In genomic region chr10:128210215-128211063, GRCh38 we compare ENCODE assay signal across 8 cellular contexts.
A peak's percentile ranks its signal among the peaks of the same experiment; 100 is the strongest.
DNase-seq lines count a peak whose midpoint lies in the region; ATAC-seq and TF ChIP-seq lines count a peak whose summit lies in the region.

No MANE protein-coding gene starts in this region.

- no peaks in the 10 kb centered on the region for H3K36me3 ChIP-seq in mucosa of rectum (ENCODE audit: control insufficient read depth in 2 of 2, insufficient read depth in 2 of 2, low read length in 2 of 2)

- H3K27ac ChIP-seq in mucosa of rectum (ENCODE audit: low read depth in 2 of 2, low read length in 2 of 2): peak overlapping the region in 1 of 2 donors; percentile 48

- DNase-seq in AG09309 (ENCODE audit: low read depth) (no peak), KBM-7 (peak; percentile 69), epithelial cell of proximal tubule (ENCODE audit: low read depth) (no peak)
- peak; percentile 18 for DNase-seq in activated CD8-positive, alpha-beta memory T cell treated with anti-CD3 and anti-CD28 coated beads, Interleukin-2, amount 50 U/mL, for 1 hour (ENCODE audit: extremely low read depth)
- peak; percentile 61 to 66 for DNase-seq in stimulated activated CD8-positive, alpha-beta memory T cell treated with anti-CD3 and anti-CD28 coated beads, Interleukin-7, amount 100 ng/mL, for 1 hour (ENCODE audit: low read depth in 2 of 2)

- peaks cover 3% of the 10 kb centered on the region in 2 donors for H3K4me1 ChIP-seq in mucosa of rectum (ENCODE audit: control insufficient read depth in 2 of 2, insufficient read depth in 2 of 2, low read length in 2 of 2)

- TF ChIP-seq CTCF in AG09309 (IDR thresholded peaks at IDR 0.05; ENCODE audit: control insufficient read depth, insufficient read depth, low read depth, low read length, missing control alignments) (peak; percentile 52), epithelial cell of proximal tubule (conservative IDR thresholded peaks at IDR 0.05; ENCODE audit: low read depth, low read length) (peak; percentile 64)

- peaks cover 0 to 2% of the 10 kb centered on the region in 2 donors for H3K27me3 ChIP-seq in mucosa of rectum (ENCODE audit: control insufficient read depth in 2 of 2, insufficient read depth in 2 of 2, low read length in 2 of 2)

- peak overlapping the region; percentile 37 for H3K4me3 ChIP-seq in AG09309 (ENCODE audit: control insufficient read depth, low read depth, low read length)
- peak overlapping the region; percentile 74 for H3K4me3 ChIP-seq in epithelial cell of proximal tubule (ENCODE audit: low read depth, low read length)
- H3K4me3 ChIP-seq in mucosa of rectum (ENCODE audit: low read length in 2 of 2): peak overlapping the region; percentile 70 to 72

- peak overlapping the region; percentile 52 to 71 for H3K9ac ChIP-seq in mucosa of rectum (ENCODE audit: low read depth in 1 of 2, low read length in 2 of 2)

- H3K9me3 ChIP-seq in mucosa of rectum (ENCODE audit: control insufficient read depth in 2 of 2, low read length in 2 of 2): no peaks in the 10 kb centered on the region

- peak; percentile 53 for ATAC-seq in GM19351 (IDR thresholded peaks at IDR 0.05; ENCODE audit: unreplicated experiment)
- ATAC-seq in GM21528 (IDR thresholded peaks at IDR 0.05; ENCODE audit: low FRiP score, unreplicated experiment): no peak

- in situ Hi-C loops in KBM-7 (cut with MboI; ENCODE audit: low pct_unique_long_range_greater_than_20kb, low sequenced_read_pairs): no loop called here

Comparison
In these comparisons a context has a peak if more than half of its experiments do, and no peak if none do; other contexts are left out.
1. DNase-seq: peak in KBM-7 (single experiment), activated CD8-positive, alpha-beta memory T cell treated with anti-CD3 and anti-CD28 coated beads, Interleukin-2, amount 50 U/mL, for 1 hour (single experiment) and stimulated activated CD8-positive, alpha-beta memory T cell treated with anti-CD3 and anti-CD28 coated beads, Interleukin-7, amount 100 ng/mL, for 1 hour (2 of 2); none in AG09309 (single experiment) and epithelial cell of proximal tubule (single experiment).
2. Peak in every context shown above with its lines, with median percentiles within 50 percentile points of each other: H3K4me3 ChIP-seq.